ENCODE assay signal across 19 cellular contexts in the genomic region with DNA sequence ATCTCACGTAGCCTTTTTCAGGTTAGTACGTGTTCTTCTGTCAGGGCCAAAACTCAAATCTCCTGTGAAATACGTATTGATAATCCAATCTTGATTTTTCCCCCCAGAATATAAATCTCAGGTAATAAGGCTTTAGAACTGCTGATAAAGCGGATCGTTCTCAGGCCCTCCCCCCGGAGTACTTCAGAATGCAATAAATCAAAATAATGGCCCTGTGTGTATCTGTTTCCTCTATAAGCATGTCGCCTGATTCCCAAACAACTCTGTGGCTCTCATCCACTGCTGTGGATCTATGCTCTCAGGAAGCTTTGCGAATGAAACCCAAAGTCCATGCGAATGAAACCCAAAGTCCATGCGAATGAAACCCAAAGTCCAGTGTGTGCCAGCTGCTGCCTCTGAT.
"Had no signal": no experiment of that assay in that cellular context is flagged by ENCODE, and none has a peak within 500 bp of the region (broad histone marks: within the 10 kb centered on the region; RNA-seq: fewer than 3 reads in every experiment).

No MANE protein-coding gene starts in this region.

- H3K27ac Mint-ChIP-seq: activated CD4-positive, alpha-beta memory T cell treated with anti-CD3 and anti-CD28 coated beads for 36 hours; activated naive CD8-positive, alpha-beta T cell treated with anti-CD3 and anti-CD28 coated beads for 36 hours; activated T-cell treated with anti-CD3 and anti-CD28 coated beads, Interleukin-2, amount 50 U/mL, for 72 hours; endodermal cell; memory B cell; stimulated activated memory B cell treated with anti-CD40 and anti-IgM and Interleukin-4, amounts not matched to agents 10 μg/mL and 1 μg/mL and 100 μg/mL, for 72 hours had no signal

- FAIRE-seq: islet of Langerhans had no signal

- H3K27ac ChIP-seq: left lung, neural progenitor cell, tibial artery had no signal

- H3K36me3 Mint-ChIP-seq: activated naive CD8-positive, alpha-beta T cell treated with anti-CD3 and anti-CD28 coated beads for 36 hours; memory B cell had no signal

- H3K27me3 Mint-ChIP-seq: activated CD4-positive, alpha-beta memory T cell treated with anti-CD3 and anti-CD28 coated beads for 36 hours; activated naive CD8-positive, alpha-beta T cell treated with anti-CD3 and anti-CD28 coated beads for 36 hours; memory B cell; stimulated activated memory B cell treated with anti-CD40 and anti-IgM and Interleukin-4, amounts not matched to agents 10 μg/mL and 1 μg/mL and 100 μg/mL, for 72 hours had no signal

- H3K4me3 ChIP-seq: left lung, neural progenitor cell, ovary, smooth muscle cell, tibial artery had no signal

- H3K4me1 Mint-ChIP-seq: activated naive CD8-positive, alpha-beta T cell treated with anti-CD3 and anti-CD28 coated beads for 36 hours; neural progenitor cell had no signal

- DNase-seq: activated CD4-positive, alpha-beta memory T cell treated with anti-CD3 and anti-CD28 coated beads for 36 hours; activated CD4-positive, CD25-positive, alpha-beta regulatory T cell treated with anti-CD3 and anti-CD28 coated beads, Interleukin-2, amount 50 U/mL, for 72 hours; activated CD8-positive, alpha-beta memory T cell treated with anti-CD3 and anti-CD28 coated beads, Interleukin-2, amount 50 U/mL, for 4 hours; activated gamma-delta T cell treated with Interleukin-2 at 50 U/mL for 16 hours; activated naive CD8-positive, alpha-beta T cell treated with anti-CD3 and anti-CD28 coated beads for 36 hours; activated T-cell treated with anti-CD3 and anti-CD28 coated beads, Interleukin-2, amount 50 U/mL, for 72 hours; cerebellar nuclear complex; dermis blood vessel endothelial cell; endodermal cell; erythroblast; T-helper 9 cell had no signal

- H3K4me3 Mint-ChIP-seq: activated CD4-positive, alpha-beta memory T cell treated with anti-CD3 and anti-CD28 coated beads for 36 hours; activated naive CD8-positive, alpha-beta T cell treated with anti-CD3 and anti-CD28 coated beads for 36 hours; activated T-cell treated with anti-CD3 and anti-CD28 coated beads, Interleukin-2, amount 50 U/mL, for 72 hours; endodermal cell; memory B cell; neural progenitor cell; stimulated activated memory B cell treated with anti-CD40 and anti-IgM and Interleukin-4, amounts not matched to agents 10 μg/mL and 1 μg/mL and 100 μg/mL, for 72 hours had no signal

- H3K9me3 ChIP-seq: left lung, ovary, tibial artery had no signal

- H3K9me3 Mint-ChIP-seq: activated CD4-positive, alpha-beta memory T cell treated with anti-CD3 and anti-CD28 coated beads for 36 hours; activated naive CD8-positive, alpha-beta T cell treated with anti-CD3 and anti-CD28 coated beads for 36 hours; activated T-cell treated with anti-CD3 and anti-CD28 coated beads, Interleukin-2, amount 50 U/mL, for 72 hours; endodermal cell; memory B cell; neural progenitor cell; stimulated activated memory B cell treated with anti-CD40 and anti-IgM and Interleukin-4, amounts not matched to agents 10 μg/mL and 1 μg/mL and 100 μg/mL, for 72 hours had no signal

- H3K36me3 ChIP-seq: ovary had no signal

- H3K27me3 ChIP-seq: left lung, neural progenitor cell, ovary, tibial artery had no signal

- H3K4me1 ChIP-seq: left lung, neural progenitor cell, tibial artery had no signal
